19 cellular contexts compared by ENCODE assay signal in genomic region chr13:34779171-34779570, GRCh38.
DNase-seq lines count a peak whose midpoint lies in the region; ATAC-seq and TF ChIP-seq lines count a peak whose summit lies in the region.
"Had no signal": no experiment of that assay in that cellular context is flagged by ENCODE, and none has a peak within 500 bp of the region (broad histone marks: within the 10 kb centered on the region; RNA-seq: fewer than 3 reads in every experiment).

No MANE protein-coding gene starts in this region.

- intact Hi-C loops in A673 (cut with micrococcal nuclease; ENCODE audit: unreplicated experiment), result no loop called here
- intact Hi-C loops in PC-3 (cut with micrococcal nuclease), result no loop called here

- H3K4me3 ChIP-seq in A673 (ENCODE audit: low read depth, low read length, poor library complexity, severe bottlenecking) (no peak overlapping the region), PC-3 (ENCODE audit: low read length) (no peak overlapping the region), fibroblast of pulmonary artery (replicated peaks; ENCODE audit: low read depth, low read length) (no peak overlapping the region)
- H3K4me3 ChIP-seq: body of pancreas, sigmoid colon, transverse colon had no signal

- no peaks in the 10 kb centered on the region for H3K79me2 ChIP-seq in PC-3 (ENCODE audit: low read length)
- H3K79me2 ChIP-seq: parathyroid adenoma had no signal

- CTCF ChIA-PET in A673 (lab: Charles Lee), result no interaction called here
- CTCF ChIA-PET in PC-3 (lab: Charles Lee), result no interaction called here

- H3K4me1 ChIP-seq in A673 (ENCODE audit: insufficient read depth, low read length, poor library complexity, severe bottlenecking) (no peaks in the 10 kb centered on the region), PC-3 (ENCODE audit: insufficient read depth, low read length) (peaks cover 13% of the 10 kb centered on the region)
- H3K4me1 ChIP-seq: body of pancreas, parathyroid adenoma had no signal

- TF ChIP-seq CTCF in A673 (conservative IDR thresholded peaks at IDR 0.05; ENCODE audit: low read depth, low read length) (peak; percentile 38), GM12872 (IDR thresholded peaks at IDR 0.05; ENCODE audit: insufficient read depth, low read depth, low read length) (0 out of 3 replicates have a peak, but pooled peaks have one; percentile 19), PC-3 (conservative IDR thresholded peaks at IDR 0.05; ENCODE audit: low read depth, low read length) (peak; percentile 39; the same call in 1 of the 2 replicates), fibroblast of pulmonary artery (IDR thresholded peaks at IDR 0.05; ENCODE audit: low read length, missing control alignments) (peak; percentile 30)

- ATAC-seq in PC-3, result no peak
- ATAC-seq: body of pancreas had no signal

- H3K4me2 ChIP-seq in PC-3 (ENCODE audit: low read length), result no peak overlapping the region

- POLR2A ChIA-PET in A673 (lab: Charles Lee; ENCODE audit: low non-redundant PET) (no interaction called here), PC-3 (lab: Charles Lee; ENCODE audit: unreplicated experiment) (no interaction called here)

- no peaks in the 10 kb centered on the region for H3K36me3 ChIP-seq in A673 (ENCODE audit: insufficient read depth, low read length, poor library complexity, severe bottlenecking)
- no peaks in the 10 kb centered on the region for H3K36me3 ChIP-seq in PC-3 (ENCODE audit: low read depth, low read length)
- H3K36me3 ChIP-seq: sigmoid colon, transverse colon had no signal

- H3K27ac ChIP-seq in A673 (ENCODE audit: low read depth, low read length, poor library complexity, severe bottlenecking) (no peak overlapping the region), PC-3 (ENCODE audit: low read length) (no peak overlapping the region)
- H3K27ac ChIP-seq: body of pancreas, epithelial cell of prostate, parathyroid adenoma, sigmoid colon, transverse colon had no signal

- peak; percentile 25 for DNase-seq in A673 (ENCODE audit: low spot score)
- no peak for DNase-seq in PC-3
- DNase-seq in fibroblast of pulmonary artery (ENCODE audit: low read depth), result peak; percentile 30
- no peak for DNase-seq in NCI-H2171 (lab: John Stamatoyannopoulos, UW)
- no peak for DNase-seq in activated gamma-delta T cell (lab: John Stamatoyannopoulos, UW)
- no peak for DNase-seq in Kasumi-1 (lab: John Stamatoyannopoulos, UW)
- DNase-seq in NCI-H2227 (lab: John Stamatoyannopoulos, UW; ENCODE audit: unreplicated experiment), result no peak
- DNase-seq: activated CD4-positive, CD25-positive, alpha-beta regulatory T cell; body of pancreas; CD8-positive, alpha-beta memory T cell; dermis blood vessel endothelial cell; NCI-H1436; NCI-H226; Right ventricle myocardium superior; sigmoid colon; transverse colon had no signal

- H4K20me1 ChIP-seq in PC-3 (ENCODE audit: low read length), result no peaks in the 10 kb centered on the region

- no peak overlapping the region for H3K9ac ChIP-seq in PC-3 (ENCODE audit: low read length)
- H3K9ac ChIP-seq: parathyroid adenoma had no signal

- no peaks in the 10 kb centered on the region for H3F3A ChIP-seq in PC-3 (ENCODE audit: low read length, unreplicated experiment)

- no peak overlapping the region for H2AFZ ChIP-seq in PC-3 (ENCODE audit: low read length)
- H2AFZ ChIP-seq: parathyroid adenoma had no signal

- BruUV-seq in A673 (replicated peaks; lab: Mats Ljungman, UMichigan) (no TSS peak), PC-3 (replicated peaks; lab: Mats Ljungman, UMichigan) (no TSS peak)

- H3K9me3 ChIP-seq in A673 (ENCODE audit: low read depth, low read length, poor library complexity, severe bottlenecking) (no peaks in the 10 kb centered on the region), PC-3 (ENCODE audit: low read length) (no peaks in the 10 kb centered on the region)
- H3K9me3 ChIP-seq: transverse colon had no signal

- H3K9me2 ChIP-seq in PC-3 (replicated peaks; ENCODE audit: low read length), result no peaks in the 10 kb centered on the region

- no peaks in the 10 kb centered on the region for H3K27me3 ChIP-seq in A673 (replicated peaks; ENCODE audit: insufficient read depth, low read depth, low read length, poor library complexity)
- no peaks in the 10 kb centered on the region for H3K27me3 ChIP-seq in PC-3 (ENCODE audit: low read length)
- H3K27me3 ChIP-seq: body of pancreas, sigmoid colon, transverse colon had no signal

Comparison
In these comparisons a context has a peak if more than half of its experiments do, and no peak if none do; other contexts are left out.
1. DNase-seq: peak in A673 (single experiment) and fibroblast of pulmonary artery (single experiment); none in PC-3 (single experiment), NCI-H2171 (single experiment), activated gamma-delta T cell (single experiment), Kasumi-1 (0 of 2) and NCI-H2227 (single experiment).
2. Peak in every context shown above with its lines, with median percentiles within 50 percentile points of each other: CTCF ChIP-seq.